In genomic region chr10:112298581-112298980, GRCh38 we compare ENCODE assay signal across 22 cellular contexts. TPM values are rescaled to one million over a fixed set of nuclear protein-coding genes. Genes with fewer than 3 reads are reported as not detected.
"Had no signal": no experiment of that assay in that cellular context is flagged by ENCODE, and none has a peak within 500 bp of the region (broad histone marks: within the 10 kb centered on the region; RNA-seq: fewer than 3 reads in every experiment).

No MANE protein-coding gene starts in this region.

- H3K27me3 ChIP-seq: ascending aorta, esophagus squamous epithelium, upper lobe of right lung had no signal

- H3K36me3 ChIP-seq: ascending aorta, esophagus squamous epithelium, upper lobe of right lung had no signal

- H3K27ac ChIP-seq: ascending aorta, esophagus squamous epithelium, skin epidermis, upper lobe of right lung had no signal

- DNase-seq: activated CD4-positive, alpha-beta memory T cell treated with anti-CD3 and anti-CD28 coated beads, Interleukin-2, amount 10 ng/mL, durations not matched to agents 7 days and 5 days; activated CD4-positive, alpha-beta T cell treated with anti-CD3 and anti-CD28 coated beads for 48 hours; activated CD4-positive, CD25-positive, alpha-beta regulatory T cell; activated CD8-positive, alpha-beta memory T cell treated with anti-CD3 and anti-CD28 coated beads, Interleukin-2, amount 10 ng/mL, durations not matched to agents 7 days and 5 days; activated naive CD4-positive, alpha-beta T cell treated with anti-CD3 and anti-CD28 coated beads for 36 hours; activated T-cell treated with anti-CD3 and anti-CD28 coated beads, Interleukin-2, amount 50 U/mL, for 1 hour; cerebellar nuclear complex; effector memory CD4-positive, alpha-beta T cell; esophagus squamous epithelium; left cardiac atrium; nephron progenitor cell; nucleus accumbens; stimulated activated CD4-positive, alpha-beta T cell treated with anti-CD3 and anti-CD28 coated beads, Interleukin-2, amount 100 ng/mL, for 48 hours; T-helper 1 cell; T-helper 9 cell; upper lobe of right lung had no signal

- ATAC-seq: activated CD8-positive, alpha-beta memory T cell treated with anti-CD3 and anti-CD28 coated beads, Interleukin-2, amount 10 ng/mL, durations not matched to agents 7 days and 5 days; upper lobe of right lung had no signal

- H3K4me3 ChIP-seq: ascending aorta, esophagus squamous epithelium, skin epidermis, upper lobe of right lung had no signal

- H3K9me3 ChIP-seq: ascending aorta, esophagus squamous epithelium, upper lobe of right lung had no signal

RNA-seq across cellular contexts. Expression of gene TECTB, which starts 15.4 kb away (rescaled TPM):
- total RNA-seq: activated CD4-positive, alpha-beta memory T cell treated with anti-CD3 and anti-CD28 coated beads, Interleukin-2, amount 10 ng/mL, durations not matched to agents 7 days and 5 days; activated CD8-positive, alpha-beta memory T cell treated with anti-CD3 and anti-CD28 coated beads, Interleukin-2, amount 10 ng/mL, durations not matched to agents 7 days and 5 days; activated naive CD4-positive, alpha-beta T cell treated with anti-CD3 and anti-CD28 coated beads for 36 hours; activated T-helper 2 cell treated with anti-CD3 and anti-CD28 coated beads, Interferon-gamma antibody, Interleukin-2, Interleukin-4, amounts not matched to agents 10 μg/mL and 5 μg/mL and 100 μg/mL, durations not matched to agents 14 hours and 24 hours and 36 hours; ascending aorta; endothelial cell of umbilical vein; esophagus squamous epithelium; left cardiac atrium; lung microvascular endothelial cell; temporal lobe; upper lobe of right lung had no signal
- polyA plus RNA-seq: endothelial cell of umbilical vein had no signal
